ENCODE assay signal across 12 cellular contexts in the genomic region with DNA sequence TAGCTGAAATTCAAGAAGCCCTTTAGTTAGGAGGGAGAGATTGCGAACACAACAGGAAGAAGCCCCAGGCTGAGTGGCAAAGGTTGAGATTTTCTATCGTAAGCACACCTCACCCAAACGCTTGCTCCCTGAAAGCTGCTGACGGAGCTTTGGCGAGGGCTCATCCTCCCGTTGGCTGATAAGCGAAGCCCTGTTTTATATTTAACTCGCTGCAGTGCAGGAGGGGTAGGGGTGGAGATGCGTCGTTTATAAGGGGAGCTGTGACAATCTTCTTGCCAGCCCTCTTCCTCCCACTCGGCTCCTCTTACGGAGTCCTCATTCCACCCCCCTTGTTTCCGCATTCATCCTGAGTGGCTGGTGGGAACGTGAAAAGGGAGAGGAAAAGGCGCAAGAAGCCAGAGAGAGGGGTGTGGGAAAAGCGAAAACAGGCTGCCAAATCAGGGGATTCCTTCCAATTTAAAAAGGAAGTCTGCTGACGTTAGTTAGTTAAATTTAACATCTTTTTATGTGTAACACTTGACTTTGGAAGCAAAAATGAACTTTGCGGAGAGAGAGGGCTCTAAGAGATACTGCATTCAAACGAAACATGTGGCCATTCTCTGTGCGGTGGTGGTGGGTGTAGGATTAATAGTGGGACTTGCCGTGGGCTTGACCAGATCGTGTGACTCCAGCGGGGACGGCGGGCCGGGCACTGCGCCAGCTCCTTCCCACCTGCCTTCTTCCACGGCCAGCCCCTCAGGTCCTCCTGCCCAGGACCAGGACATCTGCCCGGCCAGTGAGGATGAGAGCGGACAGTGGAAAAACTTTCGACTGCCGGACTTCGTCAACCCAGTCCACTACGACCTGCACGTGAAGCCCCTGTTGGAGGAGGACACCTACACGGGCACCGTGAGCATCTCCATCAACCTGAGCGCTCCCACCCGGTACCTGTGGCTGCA. TPM values are rescaled to one million over a fixed set of nuclear protein-coding genes. Genes with fewer than 3 reads are reported as not detected.
A peak's percentile ranks its signal among the peaks of the same experiment; 100 is the strongest.
DNase-seq lines count a peak whose midpoint lies in the region; ATAC-seq, FAIRE-seq and TF ChIP-seq lines count a peak whose summit lies in the region.
"Had no signal": no experiment of that assay in that cellular context is flagged by ENCODE, and none has a peak within 500 bp of the region (broad histone marks: within the 10 kb centered on the region; RNA-seq: fewer than 3 reads in every experiment).

A gene with protein sequence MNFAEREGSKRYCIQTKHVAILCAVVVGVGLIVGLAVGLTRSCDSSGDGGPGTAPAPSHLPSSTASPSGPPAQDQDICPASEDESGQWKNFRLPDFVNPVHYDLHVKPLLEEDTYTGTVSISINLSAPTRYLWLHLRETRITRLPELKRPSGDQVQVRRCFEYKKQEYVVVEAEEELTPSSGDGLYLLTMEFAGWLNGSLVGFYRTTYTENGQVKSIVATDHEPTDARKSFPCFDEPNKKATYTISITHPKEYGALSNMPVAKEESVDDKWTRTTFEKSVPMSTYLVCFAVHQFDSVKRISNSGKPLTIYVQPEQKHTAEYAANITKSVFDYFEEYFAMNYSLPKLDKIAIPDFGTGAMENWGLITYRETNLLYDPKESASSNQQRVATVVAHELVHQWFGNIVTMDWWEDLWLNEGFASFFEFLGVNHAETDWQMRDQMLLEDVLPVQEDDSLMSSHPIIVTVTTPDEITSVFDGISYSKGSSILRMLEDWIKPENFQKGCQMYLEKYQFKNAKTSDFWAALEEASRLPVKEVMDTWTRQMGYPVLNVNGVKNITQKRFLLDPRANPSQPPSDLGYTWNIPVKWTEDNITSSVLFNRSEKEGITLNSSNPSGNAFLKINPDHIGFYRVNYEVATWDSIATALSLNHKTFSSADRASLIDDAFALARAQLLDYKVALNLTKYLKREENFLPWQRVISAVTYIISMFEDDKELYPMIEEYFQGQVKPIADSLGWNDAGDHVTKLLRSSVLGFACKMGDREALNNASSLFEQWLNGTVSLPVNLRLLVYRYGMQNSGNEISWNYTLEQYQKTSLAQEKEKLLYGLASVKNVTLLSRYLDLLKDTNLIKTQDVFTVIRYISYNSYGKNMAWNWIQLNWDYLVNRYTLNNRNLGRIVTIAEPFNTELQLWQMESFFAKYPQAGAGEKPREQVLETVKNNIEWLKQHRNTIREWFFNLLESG (plus strand): TSS at position 275 of the 938 bp plus-strand sequence. CDS start 260 bp downstream, at position 535.

- H3K9me3 Mint-ChIP-seq in astrocyte (ENCODE audit: unreplicated experiment), result peaks cover 3% of the 10 kb centered on the region
- H3K9me3 Mint-ChIP-seq: natural killer cell; stimulated activated effector memory CD8-positive, alpha-beta T cell treated with anti-CD3 and anti-CD28 coated beads, Interleukin-12 subunit alpha, Interleukin-12 subunit beta, amount 100 ng/mL, for 72 hours had no signal

- H3K4me1 Mint-ChIP-seq in astrocyte (ENCODE audit: low read depth, unreplicated experiment), result peaks cover 18% of the 10 kb centered on the region
- H3K4me1 Mint-ChIP-seq: natural killer cell; stimulated activated effector memory CD8-positive, alpha-beta T cell treated with anti-CD3 and anti-CD28 coated beads, Interleukin-12 subunit alpha, Interleukin-12 subunit beta, amount 100 ng/mL, for 72 hours had no signal

- peak; percentile 2 for DNase-seq in Ammon's horn (ENCODE audit: low spot score)
- no peak for DNase-seq in astrocyte (ENCODE audit: low read depth)
- DNase-seq in right atrium auricular region (ENCODE audit: low spot score), result no peak
- DNase-seq in posterior cingulate gyrus, result peak in 6 of 10 donors; percentile 11 to 88 (median 51)
- no peak for DNase-seq in NK-92 (lab: John Stamatoyannopoulos, UW; ENCODE audit: unreplicated experiment)
- DNase-seq: activated CD4-positive, CD25-positive, alpha-beta regulatory T cell treated with anti-CD3 and anti-CD28 coated beads, Interleukin-2, amount 50 U/mL, for 72 hours; natural killer cell; NCI-H2171 treated with DMSO at 0.1 percent for 48 hours had no signal

- H3K4me1 ChIP-seq in astrocyte (ENCODE audit: insufficient read depth, low read length) (peaks cover 6% of the 10 kb centered on the region), right atrium auricular region (peaks cover 0 to 6% of the 10 kb centered on the region in 2 donors)

- H3K27me3 Mint-ChIP-seq in astrocyte (ENCODE audit: low read depth, unreplicated experiment), result no peaks in the 10 kb centered on the region

- no peaks in the 10 kb centered on the region for H4K20me1 ChIP-seq in astrocyte (ENCODE audit: insufficient read depth, low read length)

- H3K27ac ChIP-seq in astrocyte (ENCODE audit: low read depth, low read length) (no peak within 1 kb of the TSS), right atrium auricular region (peak within 1 kb of the TSS; percentile 66 to 77)

- peak within 1 kb of the TSS; percentile 43 for H3K4me3 ChIP-seq in astrocyte (ENCODE audit: insufficient read depth, low read depth, low read length)
- H3K4me3 ChIP-seq in right atrium auricular region, result peak within 1 kb of the TSS; percentile 45 to 50

- no peak within 1 kb of the TSS for H3K27ac Mint-ChIP-seq in astrocyte (ENCODE audit: unreplicated experiment)
- H3K27ac Mint-ChIP-seq: natural killer cell; stimulated activated effector memory CD8-positive, alpha-beta T cell treated with anti-CD3 and anti-CD28 coated beads, Interleukin-12 subunit alpha, Interleukin-12 subunit beta, amount 100 ng/mL, for 72 hours had no signal

- H3K4me2 ChIP-seq in astrocyte (ENCODE audit: low read length), result peak within 1 kb of the TSS; percentile 74

- no peaks in the 10 kb centered on the region for H3K79me2 ChIP-seq in astrocyte (ENCODE audit: insufficient read depth, low read length)

- H3K36me3 ChIP-seq in astrocyte (ENCODE audit: insufficient read depth, low read length) (no peaks in the 10 kb centered on the region), right atrium auricular region (no peaks in the 10 kb centered on the region)

- peak within 1 kb of the TSS; percentile 65 for H2AFZ ChIP-seq in astrocyte (ENCODE audit: low read depth, low read length)

- ATAC-seq in GM18858 (IDR thresholded peaks at IDR 0.05; ENCODE audit: unreplicated experiment) (no peak), HG03457 (IDR thresholded peaks at IDR 0.05; ENCODE audit: unreplicated experiment) (no peak), HG02642 (IDR thresholded peaks at IDR 0.05; ENCODE audit: poor library complexity, unreplicated experiment) (no peak)
- ATAC-seq: natural killer cell; stimulated activated effector memory CD8-positive, alpha-beta T cell treated with anti-CD3 and anti-CD28 coated beads, Interleukin-12 subunit alpha, Interleukin-12 subunit beta, amount 100 ng/mL, for 72 hours had no signal

- H3K27me3 ChIP-seq in astrocyte (ENCODE audit: insufficient read depth, low read length) (no peaks in the 10 kb centered on the region), right atrium auricular region (no peaks in the 10 kb centered on the region)

- H3K9ac ChIP-seq in astrocyte (ENCODE audit: low read length), result peak within 1 kb of the TSS; percentile 50

- H3K9me3 ChIP-seq in astrocyte (ENCODE audit: insufficient read depth, low read depth, low read length) (no peaks in the 10 kb centered on the region), right atrium auricular region (no peaks in the 10 kb centered on the region)

- intact Hi-C loops in posterior cingulate gyrus (cut with DNase I), result no loop called here

- TF ChIP-seq CTCF in astrocyte (IDR thresholded peaks at IDR 0.05; ENCODE audit: insufficient read depth, low read depth, low read length) (no peak), right atrium auricular region (IDR thresholded peaks at IDR 0.05) (no peak)

- no peak within 1 kb of the TSS for H3K4me3 Mint-ChIP-seq in astrocyte (ENCODE audit: unreplicated experiment)
- H3K4me3 Mint-ChIP-seq: natural killer cell; stimulated activated effector memory CD8-positive, alpha-beta T cell treated with anti-CD3 and anti-CD28 coated beads, Interleukin-12 subunit alpha, Interleukin-12 subunit beta, amount 100 ng/mL, for 72 hours had no signal

- no peaks in the 10 kb centered on the region for H3K36me3 Mint-ChIP-seq in astrocyte (ENCODE audit: low read depth, unreplicated experiment)
- H3K36me3 Mint-ChIP-seq: natural killer cell; stimulated activated effector memory CD8-positive, alpha-beta T cell treated with anti-CD3 and anti-CD28 coated beads, Interleukin-12 subunit alpha, Interleukin-12 subunit beta, amount 100 ng/mL, for 72 hours had no signal

- FAIRE-seq in astrocyte (lab: Jason Lieb, UNC), result no peak

RNA-seq across cellular contexts. Expression of the gene that starts here (rescaled TPM):
- 0.67 and 1.7 TPM in 2 replicates for total RNA-seq in astrocyte
- total RNA-seq in right atrium auricular region, result 1 to 10 TPM; 3.3 to 3.5 TPM

Comparison
In these comparisons a context has a peak if more than half of its experiments do, and no peak if none do; other contexts are left out.
1. DNase-seq: peak in Ammon's horn (single experiment) and posterior cingulate gyrus (6 of 10); none in astrocyte (single experiment), right atrium auricular region (single experiment) and NK-92 (single experiment).